24 cellular contexts compared by ENCODE assay signal in genomic region chr10:8726087-8726486, GRCh38.
DNase-seq lines count a peak whose midpoint lies in the region; ATAC-seq, FAIRE-seq and TF ChIP-seq lines count a peak whose summit lies in the region.
"Had no signal": no experiment of that assay in that cellular context is flagged by ENCODE, and none has a peak within 500 bp of the region (broad histone marks: within the 10 kb centered on the region; RNA-seq: fewer than 3 reads in every experiment).

No MANE protein-coding gene starts in this region.

- DNase-seq in activated naive CD8-positive, alpha-beta T cell treated with anti-CD3 and anti-CD28 coated beads, Interleukin-2, amount 50 U/mL, for 24 hours = no peak
- no peak for DNase-seq in activated naive CD8-positive, alpha-beta T cell treated with anti-CD3 and anti-CD28 coated beads for 36 hours
- DNase-seq in PC-9 (peak; percentile 31 to 92), kidney epithelial cell (ENCODE audit: low read depth) (peak; percentile 34), urothelium cell line (ENCODE audit: low spot score) (peak; percentile 35), type B pancreatic cell (ENCODE audit: extremely low spot score, unreplicated experiment) (no peak), NCI-H2227 (lab: John Stamatoyannopoulos, UW; ENCODE audit: unreplicated experiment) (no peak), RPMI8226 (no peak)
- DNase-seq: 8988T; CD4-positive, CD25-positive, alpha-beta regulatory T cell; Kasumi-1; MG63; NCI-H1105 treated with DMSO at 0.1 percent for 48 hours; NCI-H146; NCI-H1930; NCI-H2107; NCI-H446 treated with DMSO at 0.1 percent for 48 hours; NCI-H526 treated with DMSO at 0.1 percent for 48 hours had no signal

- peak overlapping the region; percentile 99 for H3K27ac ChIP-seq in PC-9
- H3K27ac ChIP-seq: SJSA1 had no signal

- no peaks in the 10 kb centered on the region for H3K79me2 ChIP-seq in PC-9 (ENCODE audit: low read depth)

- peaks cover 46% of the 10 kb centered on the region for H3K4me1 ChIP-seq in PC-9 (replicated peaks; ENCODE audit: insufficient read depth)
- H3K4me1 ChIP-seq: SJSA1 had no signal

- H3K4me2 ChIP-seq in PC-9 = peak overlapping the region; percentile 35

- H3K27me3 ChIP-seq in PC-9 (ENCODE audit: insufficient read depth, low read depth) (no peaks in the 10 kb centered on the region), kidney epithelial cell (ENCODE audit: control insufficient read depth, insufficient read depth, low read length) (no peaks in the 10 kb centered on the region)
- H3K27me3 ChIP-seq: MG63, SJSA1 had no signal

- H3K36me3 ChIP-seq in PC-9 (ENCODE audit: low read depth) = no peaks in the 10 kb centered on the region
- no peaks in the 10 kb centered on the region for H3K36me3 ChIP-seq in kidney epithelial cell (ENCODE audit: control insufficient read depth, insufficient read depth, low read length)
- H3K36me3 ChIP-seq: MG63, SJSA1 had no signal

- ATAC-seq in activated naive CD8-positive, alpha-beta T cell treated with anti-CD3 and anti-CD28 coated beads, Interleukin-2, amount 50 U/mL, for 24 hours = no peak
- ATAC-seq: K562, Panc1 had no signal

- H3K4me3 ChIP-seq in PC-9 = no peak overlapping the region
- no peak overlapping the region for H3K4me3 ChIP-seq in kidney epithelial cell (ENCODE audit: low read depth, low read length)
- H3K4me3 ChIP-seq: K562, MG63, SJSA1 had no signal

- no TSS peak for BruUV-seq in PC-9 (replicated peaks; lab: Mats Ljungman, UMichigan)

- no peak for FAIRE-seq in urothelium cell line (lab: Jason Lieb, UNC)
- FAIRE-seq: D721Med, GM19239, H54, K562 had no signal

- peak overlapping the region; percentile 28 for H3K27ac Mint-ChIP-seq in activated naive CD8-positive, alpha-beta T cell treated with anti-CD3 and anti-CD28 coated beads, Interleukin-2, amount 50 U/mL, for 24 hours
- H3K27ac Mint-ChIP-seq in activated naive CD8-positive, alpha-beta T cell treated with anti-CD3 and anti-CD28 coated beads for 36 hours = no peak overlapping the region
- H3K27ac Mint-ChIP-seq in type B pancreatic cell = no peak overlapping the region
- H3K27ac Mint-ChIP-seq: CD4-positive, CD25-positive, alpha-beta regulatory T cell had no signal

- intact Hi-C loops in PC-9 (cut with micrococcal nuclease; ENCODE audit: unreplicated experiment) = loop anchor here (1.0 to 2.0 kb wide), 6 partner anchors 55 to 360 kb away; no protein-coding TSS in a partner anchor

- H3K4me1 Mint-ChIP-seq in activated naive CD8-positive, alpha-beta T cell treated with anti-CD3 and anti-CD28 coated beads, Interleukin-2, amount 50 U/mL, for 24 hours = peaks cover 7% of the 10 kb centered on the region
- no peaks in the 10 kb centered on the region for H3K4me1 Mint-ChIP-seq in activated naive CD8-positive, alpha-beta T cell treated with anti-CD3 and anti-CD28 coated beads for 36 hours
- no peaks in the 10 kb centered on the region for H3K4me1 Mint-ChIP-seq in type B pancreatic cell (ENCODE audit: unreplicated experiment)
- H3K4me1 Mint-ChIP-seq: CD4-positive, CD25-positive, alpha-beta regulatory T cell had no signal

- peaks cover 21% of the 10 kb centered on the region for H3F3A ChIP-seq in PC-9 (ENCODE audit: insufficient read depth, low read depth)

- peaks cover 4% of the 10 kb centered on the region for H3K36me3 Mint-ChIP-seq in activated naive CD8-positive, alpha-beta T cell treated with anti-CD3 and anti-CD28 coated beads, Interleukin-2, amount 50 U/mL, for 24 hours (ENCODE audit: low read depth)
- peaks cover 3% of the 10 kb centered on the region for H3K36me3 Mint-ChIP-seq in activated naive CD8-positive, alpha-beta T cell treated with anti-CD3 and anti-CD28 coated beads for 36 hours
- H3K36me3 Mint-ChIP-seq in type B pancreatic cell = no peaks in the 10 kb centered on the region
- H3K36me3 Mint-ChIP-seq: CD4-positive, CD25-positive, alpha-beta regulatory T cell had no signal

- H3K9me2 ChIP-seq in PC-9 (ENCODE audit: insufficient read depth) = no peaks in the 10 kb centered on the region

- no peak for TF ChIP-seq CTCF in PC-9 (conservative IDR thresholded peaks at IDR 0.05)
- no peak for TF ChIP-seq CTCF in kidney epithelial cell (IDR thresholded peaks at IDR 0.05; ENCODE audit: insufficient read depth, low read length, poor library complexity, severe bottlenecking)
- no peak for TF ChIP-seq CTCF in type B pancreatic cell (conservative IDR thresholded peaks at IDR 0.05)

- H2AFZ ChIP-seq in PC-9 = no peak overlapping the region

- CTCF ChIA-PET in PC-9 (lab: Charles Lee) = interaction anchor here (0.6 kb wide), 2 partner anchors 673 to 699 kb away, joined by 3 to 4 read pairs; no protein-coding TSS in a partner anchor

- H3K27me3 Mint-ChIP-seq in activated naive CD8-positive, alpha-beta T cell treated with anti-CD3 and anti-CD28 coated beads, Interleukin-2, amount 50 U/mL, for 24 hours = peaks cover 4% of the 10 kb centered on the region
- H3K27me3 Mint-ChIP-seq in activated naive CD8-positive, alpha-beta T cell treated with anti-CD3 and anti-CD28 coated beads for 36 hours = peaks cover 10% of the 10 kb centered on the region
- H3K27me3 Mint-ChIP-seq in type B pancreatic cell = no peaks in the 10 kb centered on the region

- no peaks in the 10 kb centered on the region; the same call in 1 of the 2 replicates for H3K9me3 ChIP-seq in PC-9 (ENCODE audit: insufficient read depth, low read depth)
- H3K9me3 ChIP-seq: MG63, SJSA1 had no signal

- peaks cover 5% of the 10 kb centered on the region for H3K9me3 Mint-ChIP-seq in activated naive CD8-positive, alpha-beta T cell treated with anti-CD3 and anti-CD28 coated beads, Interleukin-2, amount 50 U/mL, for 24 hours
- H3K9me3 Mint-ChIP-seq in activated naive CD8-positive, alpha-beta T cell treated with anti-CD3 and anti-CD28 coated beads for 36 hours = peaks cover 7% of the 10 kb centered on the region
- H3K9me3 Mint-ChIP-seq in type B pancreatic cell = peaks cover 10% of the 10 kb centered on the region

- POLR2A ChIA-PET in PC-9 (lab: Charles Lee; ENCODE audit: unreplicated experiment) = interaction anchor here (0.6 kb wide), 1 partner anchor 594 kb away, joined by 5 read pairs; no protein-coding TSS in a partner anchor

- no peak overlapping the region for H3K4me3 Mint-ChIP-seq in activated naive CD8-positive, alpha-beta T cell treated with anti-CD3 and anti-CD28 coated beads, Interleukin-2, amount 50 U/mL, for 24 hours
- H3K4me3 Mint-ChIP-seq in activated naive CD8-positive, alpha-beta T cell treated with anti-CD3 and anti-CD28 coated beads for 36 hours = no peak overlapping the region
- H3K4me3 Mint-ChIP-seq in type B pancreatic cell = no peak overlapping the region
- H3K4me3 Mint-ChIP-seq: CD4-positive, CD25-positive, alpha-beta regulatory T cell had no signal

- H4K20me1 ChIP-seq in PC-9 (ENCODE audit: insufficient read depth) = no peaks in the 10 kb centered on the region

Comparison
In these comparisons a context has a peak if more than half of its experiments do, and no peak if none do; other contexts are left out.
1. DNase-seq: peak in PC-9 (2 of 2), kidney epithelial cell (single experiment) and urothelium cell line (single experiment); none in activated naive CD8-positive, alpha-beta T cell treated with anti-CD3 and anti-CD28 coated beads, Interleukin-2, amount 50 U/mL, for 24 hours (single experiment), activated naive CD8-positive, alpha-beta T cell treated with anti-CD3 and anti-CD28 coated beads for 36 hours (single experiment), type B pancreatic cell (single experiment), NCI-H2227 (single experiment) and RPMI8226 (single experiment).